ENCODE assay signal across 8 cellular contexts in the genomic region with DNA sequence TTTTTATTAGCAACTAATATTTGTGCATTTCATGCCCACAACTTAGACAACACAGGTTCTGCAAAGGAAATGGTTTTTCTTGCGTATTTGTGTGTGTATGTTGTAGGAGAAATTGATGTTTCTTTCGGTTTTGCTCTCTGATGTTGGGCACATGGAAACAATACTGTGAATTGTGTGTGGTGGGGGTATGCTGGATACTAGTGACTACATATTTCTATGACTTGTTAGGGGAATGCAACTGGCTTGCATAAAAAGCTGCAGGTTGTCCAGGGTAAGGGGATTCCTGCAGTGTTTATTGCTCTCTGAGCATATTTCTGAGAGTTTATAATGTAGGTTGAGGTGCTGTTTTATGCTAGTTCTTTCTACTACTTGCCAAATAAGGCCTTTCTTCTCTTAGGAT. TPM values are rescaled to one million over a fixed set of nuclear protein-coding genes. Genes with fewer than 3 reads are reported as not detected.
DNase-seq lines count a peak whose midpoint lies in the region; ATAC-seq and TF ChIP-seq lines count a peak whose summit lies in the region.

No MANE protein-coding gene starts in this region.

- H3K36me3 ChIP-seq in ectodermal cell (ENCODE audit: control insufficient read depth, insufficient read depth, low read length) (peaks cover 4% of the 10 kb centered on the region), ovary (no peaks in the 10 kb centered on the region)

- H3K27ac ChIP-seq in ectodermal cell (ENCODE audit: insufficient read depth, low read depth, low read length, poor library complexity, severe bottlenecking) = no peak overlapping the region
- H3K27ac ChIP-seq in ovary = no peak overlapping the region

- H3K4me1 ChIP-seq in ectodermal cell (ENCODE audit: control insufficient read depth, insufficient read depth, low read length) (no peaks in the 10 kb centered on the region), ovary (ENCODE audit: insufficient read depth) (no peaks in the 10 kb centered on the region)

- no peaks in the 10 kb centered on the region for H3K36me3 Mint-ChIP-seq in IgD-negative memory B cell

- H3K4me3 Mint-ChIP-seq in IgD-negative memory B cell = peak overlapping the region; percentile 72 to 91 (median 84)

- no peak for TF ChIP-seq CTCF in ovary (IDR thresholded peaks at IDR 0.05)

- DNase-seq in ovary (no peak), NCI-H2196 (lab: John Stamatoyannopoulos, UW; ENCODE audit: unreplicated experiment) (no peak), NCI-H524 treated with DMSO at 0.1 percent for 48 hours (lab: John Stamatoyannopoulos, UW) (no peak), RKO (ENCODE audit: low spot score) (no peak), cerebellum (ENCODE audit: low spot score) (no peak)

- intact Hi-C loops in ovary (cut with DNase I) = loop anchor here in 2 of 4 donors (10.0 kb wide), 1 partner anchor 99 kb away; no protein-coding TSS in a partner anchor

- 6 to 27% methylated on average over 2 of the region's 2 CpGs for WGBS in ectodermal cell, 2 experiments
- 40 to 58% (median 45%) methylated on average over 2 of the region's 2 CpGs for WGBS in ovary, 3 donors

- TF ChIP-seq EP300 in ovary (IDR thresholded peaks at IDR 0.05) = no peak

- peak overlapping the region in 1 of 3 donors; percentile 46 for H3K27ac Mint-ChIP-seq in IgD-negative memory B cell

- ATAC-seq in GM18858 (IDR thresholded peaks at IDR 0.05; ENCODE audit: unreplicated experiment) = peak; percentile 26

- H3K9me3 ChIP-seq in ectodermal cell (ENCODE audit: control insufficient read depth, low read length) (no peaks in the 10 kb centered on the region), ovary (no peaks in the 10 kb centered on the region)

- peaks cover 15 to 33% (median 25%) of the 10 kb centered on the region in 3 donors for H3K4me1 Mint-ChIP-seq in IgD-negative memory B cell

- no peak for TF ChIP-seq POLR2A in ovary (IDR thresholded peaks at IDR 0.05)

- H3K27me3 ChIP-seq in ectodermal cell (ENCODE audit: control insufficient read depth, insufficient read depth, low read length, poor library complexity, severe bottlenecking) (no peaks in the 10 kb centered on the region), ovary (no peaks in the 10 kb centered on the region)

- peaks cover 2% of the 10 kb centered on the region for H3K27me3 Mint-ChIP-seq in IgD-negative memory B cell

- H3K4me3 ChIP-seq in ectodermal cell (ENCODE audit: insufficient read depth, low read depth, low read length) (peak overlapping the region; percentile 64), ovary (peak overlapping the region; percentile 35)

- peaks cover 0 to 4% (median 0%) of the 10 kb centered on the region in 3 donors for H3K9me3 Mint-ChIP-seq in IgD-negative memory B cell

RNA-seq across cellular contexts. Expression of gene DLG3, which starts 11.6 kb away (rescaled TPM):
- polyA plus RNA-seq in IgD-negative memory B cell (1.2 TPM), ovary (10 to 100 TPM; 12.6 to 40.5 TPM)
- polyA plus RNA-seq in ectodermal cell (2013, experiment 1 of 4) = 54.9 TPM
- 52.7 TPM for polyA plus RNA-seq in ectodermal cell (2013, experiment 2 of 4)
- 29.3 TPM for polyA plus RNA-seq in ectodermal cell (2013, experiment 3 of 4)
- 32.3 TPM for polyA plus RNA-seq in ectodermal cell (2013, experiment 4 of 4)
- total RNA-seq in ovary (10 to 100 TPM; 17.2 to 35.7 (median 27.3) TPM), cerebellum (41.2 TPM)

RNA-seq across cellular contexts. Expression of gene GDPD2, which starts 33.1 kb away (rescaled TPM):
- polyA plus RNA-seq in IgD-negative memory B cell = not detected
- 7.3 TPM for polyA plus RNA-seq in ectodermal cell (2013, experiment 1 of 4)
- 9.1 TPM for polyA plus RNA-seq in ectodermal cell (2013, experiment 2 of 4)
- polyA plus RNA-seq in ectodermal cell (2013, experiment 3 of 4) = 9.6 TPM
- 12.4 TPM for polyA plus RNA-seq in ectodermal cell (2013, experiment 4 of 4)
- total RNA-seq in ovary = not detected
- polyA plus RNA-seq in ovary = not detected
- total RNA-seq in cerebellum = 7.7 TPM
